ENCODE assay signal across 27 cellular contexts in the genomic region with DNA sequence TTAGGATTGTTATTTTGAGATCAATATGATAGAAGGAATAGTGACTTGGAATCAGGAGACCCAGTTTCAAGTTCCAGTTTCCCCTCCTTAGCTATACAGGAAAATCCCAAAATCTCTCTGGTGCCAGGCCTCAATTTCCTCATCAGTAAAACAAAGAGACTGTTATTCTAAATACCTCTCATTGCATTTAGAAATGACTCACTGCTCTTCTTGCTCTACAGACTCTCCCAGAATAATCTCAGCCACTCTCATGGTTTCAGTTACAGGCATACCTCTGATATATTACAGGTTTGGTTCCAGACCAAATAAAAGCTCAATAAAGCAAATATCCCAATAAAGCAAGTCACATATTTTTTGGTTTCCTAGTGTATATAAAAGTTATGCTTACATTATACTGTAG. TPM values are rescaled to one million over a fixed set of nuclear protein-coding genes. Genes with fewer than 3 reads are reported as not detected.
DNase-seq lines count a peak whose midpoint lies in the region; ATAC-seq and TF ChIP-seq lines count a peak whose summit lies in the region.
"Had no signal": no experiment of that assay in that cellular context is flagged by ENCODE, and none has a peak within 500 bp of the region (broad histone marks: within the 10 kb centered on the region; RNA-seq: fewer than 3 reads in every experiment).

No MANE protein-coding gene starts in this region.

- TF ChIP-seq EP300 in gastroesophageal sphincter (IDR thresholded peaks at IDR 0.05), result no peak

- POLR2A ChIA-PET in MCF 10A (lab: Yijun Ruan, JAX), result no interaction called here

- H3K4me1 ChIP-seq in breast epithelium, result no peaks in the 10 kb centered on the region
- H3K4me1 ChIP-seq in gastroesophageal sphincter, result no peaks in the 10 kb centered on the region
- H3K4me1 ChIP-seq: adrenal gland had no signal

- TF ChIP-seq POLR2A in breast epithelium (IDR thresholded peaks at IDR 0.05) (no peak), gastroesophageal sphincter (IDR thresholded peaks at IDR 0.05) (no peak)

- H3K4me3 Mint-ChIP-seq in MCF 10A (ENCODE audit: unreplicated experiment), result no peak overlapping the region
- H3K4me3 Mint-ChIP-seq: activated B cell treated with CpG ODN at 0.5 μM for 24 hours; activated CD4-positive, alpha-beta memory T cell treated with anti-CD3 and anti-CD28 coated beads for 36 hours; stimulated activated naive CD8-positive, alpha-beta T cell treated with anti-CD3 and anti-CD28 coated beads, Interleukin-15, amount 100 ng/mL, for 72 hours had no signal

- CTCF ChIA-PET in MCF 10A (lab: Yijun Ruan, JAX), result interaction anchor here (0.5 kb wide), 1 partner anchor 41 kb away, joined by 3 read pairs; no protein-coding TSS in a partner anchor

- no peaks in the 10 kb centered on the region for H3K27me3 ChIP-seq in breast epithelium
- H3K27me3 ChIP-seq in gastroesophageal sphincter, result no peaks in the 10 kb centered on the region
- H3K27me3 ChIP-seq: adrenal gland, dorsolateral prefrontal cortex had no signal

- H3K9me3 Mint-ChIP-seq in MCF 10A (ENCODE audit: unreplicated experiment), result peaks cover 12% of the 10 kb centered on the region

- ATAC-seq in activated CD4-positive, CD25-positive, alpha-beta regulatory T cell treated with anti-CD3 and anti-CD28 coated beads, Interleukin-2, amount 50 U/mL, for 24 hours, result no peak
- ATAC-seq in gastroesophageal sphincter (no peak), GM21576 (IDR thresholded peaks at IDR 0.05; ENCODE audit: unreplicated experiment) (no peak)
- ATAC-seq: stimulated activated naive CD8-positive, alpha-beta T cell treated with anti-CD3 and anti-CD28 coated beads, Interleukin-15, amount 100 ng/mL, for 72 hours had no signal

- no peak overlapping the region for H3K4me3 ChIP-seq in breast epithelium
- no peak overlapping the region for H3K4me3 ChIP-seq in fibroblast of the aortic adventitia (ENCODE audit: low read depth, low read length)
- H3K4me3 ChIP-seq in gastroesophageal sphincter, result no peak overlapping the region
- H3K4me3 ChIP-seq: adrenal gland, dorsolateral prefrontal cortex had no signal

- no TSS peak for BruUV-seq in MCF 10A (replicated peaks; lab: Mats Ljungman, UMichigan)

- H3K27ac ChIP-seq in breast epithelium, result peak overlapping the region; percentile 1 to 8
- H3K27ac ChIP-seq in gastroesophageal sphincter, result no peak overlapping the region
- H3K27ac ChIP-seq: 22Rv1, adrenal gland, dorsolateral prefrontal cortex had no signal

- intact Hi-C loops in breast epithelium (cut with DNase I; ENCODE audit: low total_unique reads), result no loop called here
- intact Hi-C loops in MCF 10A (cut with micrococcal nuclease), result no loop called here

- H3K36me3 Mint-ChIP-seq in MCF 10A (ENCODE audit: insufficient read depth, unreplicated experiment), result no peaks in the 10 kb centered on the region

- no peaks in the 10 kb centered on the region for H3K9me3 ChIP-seq in breast epithelium
- H3K9me3 ChIP-seq in gastroesophageal sphincter, result no peaks in the 10 kb centered on the region
- H3K9me3 ChIP-seq: adrenal gland had no signal

- no peak overlapping the region for H3K27ac Mint-ChIP-seq in MCF 10A (ENCODE audit: low read depth, unreplicated experiment)
- H3K27ac Mint-ChIP-seq: activated B cell treated with CpG ODN at 0.5 μM for 24 hours; activated CD4-positive, alpha-beta memory T cell treated with anti-CD3 and anti-CD28 coated beads for 36 hours; stimulated activated naive CD8-positive, alpha-beta T cell treated with anti-CD3 and anti-CD28 coated beads, Interleukin-15, amount 100 ng/mL, for 72 hours had no signal

- no peaks in the 10 kb centered on the region for H3K4me1 Mint-ChIP-seq in MCF 10A (ENCODE audit: insufficient read depth, unreplicated experiment)
- H3K4me1 Mint-ChIP-seq: activated B cell treated with CpG ODN at 0.5 μM for 24 hours; stimulated activated naive CD8-positive, alpha-beta T cell treated with anti-CD3 and anti-CD28 coated beads, Interleukin-15, amount 100 ng/mL, for 72 hours had no signal

- no peak for TF ChIP-seq CTCF in breast epithelium (IDR thresholded peaks at IDR 0.05)
- no peak for TF ChIP-seq CTCF in MCF 10A (IDR thresholded peaks at IDR 0.05; ENCODE audit: unreplicated experiment)
- no peak for TF ChIP-seq CTCF in fibroblast of the aortic adventitia (IDR thresholded peaks at IDR 0.05; ENCODE audit: insufficient read depth, low read length)
- no peak for TF ChIP-seq CTCF in gastroesophageal sphincter (IDR thresholded peaks at IDR 0.05)

- no peaks in the 10 kb centered on the region for H3K36me3 ChIP-seq in breast epithelium
- no peaks in the 10 kb centered on the region for H3K36me3 ChIP-seq in gastroesophageal sphincter
- H3K36me3 ChIP-seq: adrenal gland had no signal

- no peak for DNase-seq in breast epithelium (ENCODE audit: low spot score in 2 of 2)
- DNase-seq in MCF 10A (ENCODE audit: unreplicated experiment), result no peak
- DNase-seq in astrocyte of the hippocampus (ENCODE audit: low read depth, low spot score), result peak; percentile 42
- peak; percentile 59 for DNase-seq in fibroblast of the aortic adventitia (ENCODE audit: low read depth)
- DNase-seq in HK-2 (ENCODE audit: unreplicated experiment), result no peak
- DNase-seq: activated B cell treated with CpG ODN at 0.5 μM for 24 hours; activated CD4-positive, alpha-beta memory T cell treated with anti-CD3 and anti-CD28 coated beads for 36 hours; activated gamma-delta T cell treated with Interleukin-2 at 50 U/mL for 16 hours; activated T-cell treated with anti-CD3 and anti-CD28 coated beads for 4 hours; adrenal gland; central memory CD4-positive, alpha-beta T cell; COR-L47; DND-41; dorsolateral prefrontal cortex; Karpas-422; kidney; mesenchymal stem cell; NCI-H1048; NCI-H187; stimulated activated CD4-positive, alpha-beta T cell treated with anti-CD3 and anti-CD28 coated beads, Interleukin-12 subunit alpha, Interleukin-12 subunit beta, amount 100 ng/mL, for 4 hours; stimulated activated CD4-positive, alpha-beta T cell treated with anti-CD3 and anti-CD28 coated beads, Interleukin-4, amount 100 ng/mL, for 4 hours; stimulated activated naive CD8-positive, alpha-beta T cell treated with anti-CD3 and anti-CD28 coated beads, Interleukin-15, amount 100 ng/mL, for 72 hours; T1000 had no signal

- no peaks in the 10 kb centered on the region for H3K27me3 Mint-ChIP-seq in MCF 10A (ENCODE audit: insufficient read depth, unreplicated experiment)
- H3K27me3 Mint-ChIP-seq: activated B cell treated with CpG ODN at 0.5 μM for 24 hours; activated CD4-positive, alpha-beta memory T cell treated with anti-CD3 and anti-CD28 coated beads for 36 hours; stimulated activated naive CD8-positive, alpha-beta T cell treated with anti-CD3 and anti-CD28 coated beads, Interleukin-15, amount 100 ng/mL, for 72 hours had no signal

RNA-seq across cellular contexts. Expression of a gene that starts 28.3 kb away (rescaled TPM):
- total RNA-seq in breast epithelium (under 1 TPM; 0.15 to 0.33 (median 0.32) TPM), MCF 10A (2022) (0.26 and 0.37 TPM in 2 replicates), fibroblast of the aortic adventitia (ENCODE audit: low replicate concordance) (0.45 and 0.65 TPM in 2 replicates), gastroesophageal sphincter (under 1 TPM; 0.62 to 0.96 (median 0.81) TPM)

Comparison
In these comparisons a context has a peak if more than half of its experiments do, and no peak if none do; other contexts are left out.
1. DNase-seq: peak in astrocyte of the hippocampus (single experiment) and fibroblast of the aortic adventitia (single experiment); none in breast epithelium (0 of 2), MCF 10A (single experiment) and HK-2 (single experiment).
2. H3K27ac ChIP-seq: peak in breast epithelium (2 of 2); none in gastroesophageal sphincter (0 of 4).